ENCODE assay signal across 1 cellular context in the genomic region with DNA sequence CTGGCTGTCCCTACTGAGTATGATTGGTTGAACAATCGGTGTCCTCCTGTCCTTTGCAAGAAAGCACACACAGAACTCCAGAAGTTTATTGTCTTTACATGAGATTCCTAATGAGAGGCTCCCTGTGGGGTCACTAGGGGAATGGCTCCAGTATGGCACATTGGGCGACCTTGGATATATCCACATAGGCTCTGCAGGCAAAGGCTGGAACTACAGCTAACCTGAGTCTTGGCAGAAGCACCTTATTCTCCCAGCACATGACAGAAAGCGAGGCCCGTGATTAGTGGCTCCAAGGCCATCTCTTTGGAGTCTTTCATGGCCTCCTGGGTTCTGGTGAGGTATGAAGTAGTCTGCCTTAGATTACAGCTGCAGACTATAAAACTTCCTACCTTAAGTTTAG.
TF ChIP-seq lines count a peak whose summit lies in the region.

No MANE protein-coding gene starts in this region.

TF ChIP-seq in GM12878, 131 proteins besides CTCF, POLR2A, EP300 and RAD21 (continued from another document):
- TF ChIP-seq, protein P1, sequence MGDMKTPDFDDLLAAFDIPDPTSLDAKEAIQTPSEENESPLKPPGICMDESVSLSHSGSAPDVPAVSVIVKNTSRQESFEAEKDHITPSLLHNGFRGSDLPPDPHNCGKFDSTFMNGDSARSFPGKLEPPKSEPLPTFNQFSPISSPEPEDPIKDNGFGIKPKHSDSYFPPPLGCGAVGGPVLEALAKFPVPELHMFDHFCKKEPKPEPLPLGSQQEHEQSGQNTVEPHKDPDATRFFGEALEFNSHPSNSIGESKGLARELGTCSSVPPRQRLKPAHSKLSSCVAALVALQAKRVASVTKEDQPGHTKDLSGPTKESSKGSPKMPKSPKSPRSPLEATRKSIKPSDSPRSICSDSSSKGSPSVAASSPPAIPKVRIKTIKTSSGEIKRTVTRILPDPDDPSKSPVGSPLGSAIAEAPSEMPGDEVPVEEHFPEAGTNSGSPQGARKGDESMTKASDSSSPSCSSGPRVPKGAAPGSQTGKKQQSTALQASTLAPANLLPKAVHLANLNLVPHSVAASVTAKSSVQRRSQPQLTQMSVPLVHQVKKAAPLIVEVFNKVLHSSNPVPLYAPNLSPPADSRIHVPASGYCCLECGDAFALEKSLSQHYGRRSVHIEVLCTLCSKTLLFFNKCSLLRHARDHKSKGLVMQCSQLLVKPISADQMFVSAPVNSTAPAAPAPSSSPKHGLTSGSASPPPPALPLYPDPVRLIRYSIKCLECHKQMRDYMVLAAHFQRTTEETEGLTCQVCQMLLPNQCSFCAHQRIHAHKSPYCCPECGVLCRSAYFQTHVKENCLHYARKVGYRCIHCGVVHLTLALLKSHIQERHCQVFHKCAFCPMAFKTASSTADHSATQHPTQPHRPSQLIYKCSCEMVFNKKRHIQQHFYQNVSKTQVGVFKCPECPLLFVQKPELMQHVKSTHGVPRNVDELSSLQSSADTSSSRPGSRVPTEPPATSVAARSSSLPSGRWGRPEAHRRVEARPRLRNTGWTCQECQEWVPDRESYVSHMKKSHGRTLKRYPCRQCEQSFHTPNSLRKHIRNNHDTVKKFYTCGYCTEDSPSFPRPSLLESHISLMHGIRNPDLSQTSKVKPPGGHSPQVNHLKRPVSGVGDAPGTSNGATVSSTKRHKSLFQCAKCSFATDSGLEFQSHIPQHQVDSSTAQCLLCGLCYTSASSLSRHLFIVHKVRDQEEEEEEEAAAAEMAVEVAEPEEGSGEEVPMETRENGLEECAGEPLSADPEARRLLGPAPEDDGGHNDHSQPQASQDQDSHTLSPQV (IDR thresholded peaks at IDR 0.05), result no peak
- TF ChIP-seq STAT3 (IDR thresholded peaks at IDR 0.05; ENCODE audit: low read depth, low read length) (no peak), HDGF (IDR thresholded peaks at IDR 0.05) (no peak), NFXL1 (IDR thresholded peaks at IDR 0.05; ENCODE audit: borderline replicate concordance) (no peak), PAX5 (IDR thresholded peaks at IDR 0.05; ENCODE audit: borderline replicate concordance, low read depth, low read length) (no peak), IKZF2 (IDR thresholded peaks at IDR 0.05) (no peak)
- TF ChIP-seq, protein P2, sequence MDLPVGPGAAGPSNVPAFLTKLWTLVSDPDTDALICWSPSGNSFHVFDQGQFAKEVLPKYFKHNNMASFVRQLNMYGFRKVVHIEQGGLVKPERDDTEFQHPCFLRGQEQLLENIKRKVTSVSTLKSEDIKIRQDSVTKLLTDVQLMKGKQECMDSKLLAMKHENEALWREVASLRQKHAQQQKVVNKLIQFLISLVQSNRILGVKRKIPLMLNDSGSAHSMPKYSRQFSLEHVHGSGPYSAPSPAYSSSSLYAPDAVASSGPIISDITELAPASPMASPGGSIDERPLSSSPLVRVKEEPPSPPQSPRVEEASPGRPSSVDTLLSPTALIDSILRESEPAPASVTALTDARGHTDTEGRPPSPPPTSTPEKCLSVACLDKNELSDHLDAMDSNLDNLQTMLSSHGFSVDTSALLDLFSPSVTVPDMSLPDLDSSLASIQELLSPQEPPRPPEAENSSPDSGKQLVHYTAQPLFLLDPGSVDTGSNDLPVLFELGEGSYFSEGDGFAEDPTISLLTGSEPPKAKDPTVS (IDR thresholded peaks at IDR 0.05; ENCODE audit: low read depth, low read length), result no peak
- TF ChIP-seq, protein P3, sequence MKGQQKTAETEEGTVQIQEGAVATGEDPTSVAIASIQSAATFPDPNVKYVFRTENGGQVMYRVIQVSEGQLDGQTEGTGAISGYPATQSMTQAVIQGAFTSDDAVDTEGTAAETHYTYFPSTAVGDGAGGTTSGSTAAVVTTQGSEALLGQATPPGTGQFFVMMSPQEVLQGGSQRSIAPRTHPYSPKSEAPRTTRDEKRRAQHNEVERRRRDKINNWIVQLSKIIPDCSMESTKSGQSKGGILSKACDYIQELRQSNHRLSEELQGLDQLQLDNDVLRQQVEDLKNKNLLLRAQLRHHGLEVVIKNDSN (IDR thresholded peaks at IDR 0.05; ENCODE audit: borderline replicate concordance, extremely low read length, insufficient read depth, low read depth, low read length), result no peak
- TF ChIP-seq, protein P4, sequence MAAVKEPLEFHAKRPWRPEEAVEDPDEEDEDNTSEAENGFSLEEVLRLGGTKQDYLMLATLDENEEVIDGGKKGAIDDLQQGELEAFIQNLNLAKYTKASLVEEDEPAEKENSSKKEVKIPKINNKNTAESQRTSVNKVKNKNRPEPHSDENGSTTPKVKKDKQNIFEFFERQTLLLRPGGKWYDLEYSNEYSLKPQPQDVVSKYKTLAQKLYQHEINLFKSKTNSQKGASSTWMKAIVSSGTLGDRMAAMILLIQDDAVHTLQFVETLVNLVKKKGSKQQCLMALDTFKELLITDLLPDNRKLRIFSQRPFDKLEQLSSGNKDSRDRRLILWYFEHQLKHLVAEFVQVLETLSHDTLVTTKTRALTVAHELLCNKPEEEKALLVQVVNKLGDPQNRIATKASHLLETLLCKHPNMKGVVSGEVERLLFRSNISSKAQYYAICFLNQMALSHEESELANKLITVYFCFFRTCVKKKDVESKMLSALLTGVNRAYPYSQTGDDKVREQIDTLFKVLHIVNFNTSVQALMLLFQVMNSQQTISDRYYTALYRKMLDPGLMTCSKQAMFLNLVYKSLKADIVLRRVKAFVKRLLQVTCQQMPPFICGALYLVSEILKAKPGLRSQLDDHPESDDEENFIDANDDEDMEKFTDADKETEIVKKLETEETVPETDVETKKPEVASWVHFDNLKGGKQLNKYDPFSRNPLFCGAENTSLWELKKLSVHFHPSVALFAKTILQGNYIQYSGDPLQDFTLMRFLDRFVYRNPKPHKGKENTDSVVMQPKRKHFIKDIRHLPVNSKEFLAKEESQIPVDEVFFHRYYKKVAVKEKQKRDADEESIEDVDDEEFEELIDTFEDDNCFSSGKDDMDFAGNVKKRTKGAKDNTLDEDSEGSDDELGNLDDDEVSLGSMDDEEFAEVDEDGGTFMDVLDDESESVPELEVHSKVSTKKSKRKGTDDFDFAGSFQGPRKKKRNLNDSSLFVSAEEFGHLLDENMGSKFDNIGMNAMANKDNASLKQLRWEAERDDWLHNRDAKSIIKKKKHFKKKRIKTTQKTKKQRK (IDR thresholded peaks at IDR 0.05; ENCODE audit: low read depth, low read length), result no peak
